Comparison of ENCODE assay signal across 20 cellular contexts in genomic region chrX:9529223-9529622, GRCh38.
"Had no signal": no experiment of that assay in that cellular context is flagged by ENCODE, and none has a peak within 500 bp of the region (broad histone marks: within the 10 kb centered on the region; RNA-seq: fewer than 3 reads in every experiment).

No MANE protein-coding gene starts in this region.

- H3K4me3 ChIP-seq: lower lobe of right lung, SK-N-MC, spleen, transverse colon, uterus had no signal

- H3K9me3 Mint-ChIP-seq: activated naive CD8-positive, alpha-beta T cell treated with anti-CD3 and anti-CD28 coated beads, Interleukin-2, amount 10 ng/mL, durations not matched to agents 7 days and 5 days; activated T-helper 1 cell treated with anti-CD3 and anti-CD28 coated beads, Interleukin-12 subunit alpha, Interleukin-12 subunit beta, Interleukin-2, Interleukin-4 antibody, amounts not matched to agents 30 ng/mL and 10 ng/mL and 1 ng/mL, durations not matched to agents 14 hours and 24 hours and 36 hours; stimulated activated memory B cell treated with anti-CD40 and anti-IgM and Interleukin-4, amounts not matched to agents 10 μg/mL and 1 μg/mL and 100 μg/mL, for 72 hours had no signal

- H3K9ac ChIP-seq: parathyroid adenoma had no signal

- ATAC-seq: foreskin keratinocyte; left colon; lower lobe of right lung; stimulated activated memory B cell treated with anti-CD40 and anti-IgM and Interleukin-4, amounts not matched to agents 10 μg/mL and 1 μg/mL and 100 μg/mL, for 72 hours had no signal

- H3K4me3 Mint-ChIP-seq: activated naive CD8-positive, alpha-beta T cell treated with anti-CD3 and anti-CD28 coated beads, Interleukin-2, amount 10 ng/mL, durations not matched to agents 7 days and 5 days; activated T-helper 1 cell treated with anti-CD3 and anti-CD28 coated beads, Interleukin-12 subunit alpha, Interleukin-12 subunit beta, Interleukin-2, Interleukin-4 antibody, amounts not matched to agents 30 ng/mL and 10 ng/mL and 1 ng/mL, durations not matched to agents 14 hours and 24 hours and 36 hours; stimulated activated memory B cell treated with anti-CD40 and anti-IgM and Interleukin-4, amounts not matched to agents 10 μg/mL and 1 μg/mL and 100 μg/mL, for 72 hours had no signal

- H3K36me3 Mint-ChIP-seq: activated naive CD8-positive, alpha-beta T cell treated with anti-CD3 and anti-CD28 coated beads, Interleukin-2, amount 10 ng/mL, durations not matched to agents 7 days and 5 days; stimulated activated memory B cell treated with anti-CD40 and anti-IgM and Interleukin-4, amounts not matched to agents 10 μg/mL and 1 μg/mL and 100 μg/mL, for 72 hours had no signal

- DNase-seq: activated CD4-positive, alpha-beta T cell treated with anti-CD3 and anti-CD28 coated beads, Interleukin-2, amount 50 U/mL, for 4 hours; activated naive CD8-positive, alpha-beta T cell treated with anti-CD3 and anti-CD28 coated beads, Interleukin-2, amount 10 ng/mL, durations not matched to agents 7 days and 5 days; amygdala; foreskin keratinocyte; hippocampal formation; left colon; lower lobe of right lung; spleen; stimulated activated CD4-positive, alpha-beta T cell treated with anti-CD3 and anti-CD28 coated beads, Interleukin-4, amount 100 ng/mL, for 4 hours; substantia nigra; T-helper 1 cell; T1000; transverse colon; uterus had no signal

- H3K36me3 ChIP-seq: lower lobe of right lung, neutrophil, spleen, transverse colon, uterus had no signal

- H3K27ac Mint-ChIP-seq: activated naive CD8-positive, alpha-beta T cell treated with anti-CD3 and anti-CD28 coated beads, Interleukin-2, amount 10 ng/mL, durations not matched to agents 7 days and 5 days; activated T-helper 1 cell treated with anti-CD3 and anti-CD28 coated beads, Interleukin-12 subunit alpha, Interleukin-12 subunit beta, Interleukin-2, Interleukin-4 antibody, amounts not matched to agents 30 ng/mL and 10 ng/mL and 1 ng/mL, durations not matched to agents 14 hours and 24 hours and 36 hours had no signal

- H3K27me3 Mint-ChIP-seq: activated naive CD8-positive, alpha-beta T cell treated with anti-CD3 and anti-CD28 coated beads, Interleukin-2, amount 10 ng/mL, durations not matched to agents 7 days and 5 days; stimulated activated memory B cell treated with anti-CD40 and anti-IgM and Interleukin-4, amounts not matched to agents 10 μg/mL and 1 μg/mL and 100 μg/mL, for 72 hours had no signal

- H3K27me3 ChIP-seq: foreskin keratinocyte, neutrophil, transverse colon, uterus had no signal

- H3K9me3 ChIP-seq: lower lobe of right lung, neutrophil, spleen, transverse colon, uterus had no signal

- H3K4me1 ChIP-seq: foreskin keratinocyte, lower lobe of right lung, parathyroid adenoma, uterus had no signal

- H3K27ac ChIP-seq: foreskin keratinocyte, lower lobe of right lung, neutrophil, parathyroid adenoma, SK-N-MC, spleen, transverse colon, uterus, VCaP had no signal

- H2AFZ ChIP-seq: parathyroid adenoma had no signal
